Comparison of ENCODE assay signal across 8 cellular contexts in the genomic region with DNA sequence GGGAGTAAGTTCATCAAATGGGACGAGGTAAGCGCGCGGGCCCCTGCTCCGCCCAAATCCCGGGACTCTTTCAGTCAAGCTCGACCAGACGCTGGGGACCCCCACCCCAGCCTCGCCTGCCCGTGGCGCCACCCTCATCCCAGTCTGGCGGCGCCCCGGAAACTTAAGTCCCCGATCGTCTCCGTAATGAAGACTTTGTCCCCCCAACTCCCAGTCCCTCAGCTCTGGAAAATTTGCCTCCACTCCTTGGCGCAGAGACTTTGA. TPM values are rescaled to one million over a fixed set of nuclear protein-coding genes. Genes with fewer than 3 reads are reported as not detected.
A peak's percentile ranks its signal among the peaks of the same experiment; 100 is the strongest.
DNase-seq lines count a peak whose midpoint lies in the region; ATAC-seq and TF ChIP-seq lines count a peak whose summit lies in the region.

No MANE protein-coding gene starts in this region.

- no peak for DNase-seq in activated T-cell treated with anti-CD3 and anti-CD28 coated beads, Interleukin-2, amount 50 U/mL, for 4 hours
- no peak for DNase-seq in activated T-cell treated with anti-CD3 and anti-CD28 coated beads, Interleukin-2, amount 50 U/mL, for 48 hours
- DNase-seq in activated naive CD8-positive, alpha-beta T cell treated with anti-CD3 and anti-CD28 coated beads, Interleukin-2, amount 50 U/mL, for 24 hours: no peak
- peak in 1 of 3 donors; percentile 44 for DNase-seq in right lobe of liver
- no peak for DNase-seq in tibial nerve (ENCODE audit: low spot score in 2 of 2)
- no peak for DNase-seq in AML-193 (lab: John Stamatoyannopoulos, UW)

- H3K9me3 ChIP-seq in right lobe of liver (no peaks in the 10 kb centered on the region), tibial nerve (no peaks in the 10 kb centered on the region)

- H3K4me3 ChIP-seq in right lobe of liver (peak overlapping the region; percentile 72 to 87 (median 85)), tibial nerve (peak overlapping the region; percentile 57 to 96 (median 70))

- H3K27ac ChIP-seq in right lobe of liver: peak overlapping the region; percentile 44 to 69 (median 63)
- H3K27ac ChIP-seq in tibial nerve: peak overlapping the region; percentile 60 to 89 (median 74)

- no peak for TF ChIP-seq CTCF in right lobe of liver (IDR thresholded peaks at IDR 0.05)
- TF ChIP-seq CTCF in tibial nerve (IDR thresholded peaks at IDR 0.05): no peak

- intact Hi-C loops in right lobe of liver (cut with DNase I): no loop called here

- H3K36me3 Mint-ChIP-seq in activated T-cell treated with anti-CD3 and anti-CD28 coated beads, Interleukin-2, amount 50 U/mL, for 4 hours (ENCODE audit: insufficient read depth): peaks cover 2% of the 10 kb centered on the region
- H3K36me3 Mint-ChIP-seq in activated naive CD8-positive, alpha-beta T cell treated with anti-CD3 and anti-CD28 coated beads, Interleukin-2, amount 50 U/mL, for 24 hours (ENCODE audit: low read depth): no peaks in the 10 kb centered on the region

- H3K4me1 Mint-ChIP-seq in activated T-cell treated with anti-CD3 and anti-CD28 coated beads, Interleukin-2, amount 50 U/mL, for 4 hours (ENCODE audit: low read depth): peaks cover 15% of the 10 kb centered on the region
- peaks cover 22% of the 10 kb centered on the region for H3K4me1 Mint-ChIP-seq in activated naive CD8-positive, alpha-beta T cell treated with anti-CD3 and anti-CD28 coated beads, Interleukin-2, amount 50 U/mL, for 24 hours

- no peaks in the 10 kb centered on the region for H3K27me3 Mint-ChIP-seq in activated T-cell treated with anti-CD3 and anti-CD28 coated beads, Interleukin-2, amount 50 U/mL, for 4 hours (ENCODE audit: low read depth)
- no peaks in the 10 kb centered on the region for H3K27me3 Mint-ChIP-seq in activated naive CD8-positive, alpha-beta T cell treated with anti-CD3 and anti-CD28 coated beads, Interleukin-2, amount 50 U/mL, for 24 hours

- no peak for ATAC-seq in activated T-cell treated with anti-CD3 and anti-CD28 coated beads, Interleukin-2, amount 50 U/mL, for 4 hours
- ATAC-seq in activated naive CD8-positive, alpha-beta T cell treated with anti-CD3 and anti-CD28 coated beads, Interleukin-2, amount 50 U/mL, for 24 hours: no peak
- no peak for ATAC-seq in right lobe of liver
- no peak for ATAC-seq in GM21529 (IDR thresholded peaks at IDR 0.05; ENCODE audit: unreplicated experiment)
- no peak for ATAC-seq in GM21786 (IDR thresholded peaks at IDR 0.05; ENCODE audit: unreplicated experiment)

- TF ChIP-seq POLR2A in right lobe of liver (IDR thresholded peaks at IDR 0.05): no peak
- no peak for TF ChIP-seq POLR2A in tibial nerve (IDR thresholded peaks at IDR 0.05)

- TF ChIP-seq EP300 in tibial nerve (IDR thresholded peaks at IDR 0.05): no peak

- H3K4me3 Mint-ChIP-seq in activated T-cell treated with anti-CD3 and anti-CD28 coated beads, Interleukin-2, amount 50 U/mL, for 4 hours: peak overlapping the region; percentile 83
- peak overlapping the region; percentile 84 for H3K4me3 Mint-ChIP-seq in activated naive CD8-positive, alpha-beta T cell treated with anti-CD3 and anti-CD28 coated beads, Interleukin-2, amount 50 U/mL, for 24 hours

- H3K27me3 ChIP-seq in right lobe of liver (no peaks in the 10 kb centered on the region), tibial nerve (no peaks in the 10 kb centered on the region)

- H3K9me3 Mint-ChIP-seq in activated T-cell treated with anti-CD3 and anti-CD28 coated beads, Interleukin-2, amount 50 U/mL, for 4 hours: no peaks in the 10 kb centered on the region
- no peaks in the 10 kb centered on the region for H3K9me3 Mint-ChIP-seq in activated naive CD8-positive, alpha-beta T cell treated with anti-CD3 and anti-CD28 coated beads, Interleukin-2, amount 50 U/mL, for 24 hours

- H3K36me3 ChIP-seq in right lobe of liver (peaks cover 0 to 5% (median 0%) of the 10 kb centered on the region in 4 donors), tibial nerve (peaks cover 0 to 23% (median 0%) of the 10 kb centered on the region in 3 donors)

- no peak overlapping the region for H3K27ac Mint-ChIP-seq in activated naive CD8-positive, alpha-beta T cell treated with anti-CD3 and anti-CD28 coated beads, Interleukin-2, amount 50 U/mL, for 24 hours

- H3K4me1 ChIP-seq in right lobe of liver (peaks cover 0 to 25% (median 12%) of the 10 kb centered on the region in 4 donors), tibial nerve (peaks cover 0 to 64% (median 26%) of the 10 kb centered on the region in 4 donors)

- WGBS in right lobe of liver (ENCODE audit: insufficient coverage, low coverage, low lambda C conversion rate, missing lambda C conversion rate): 0% methylated on average over 1 of the region's 18 CpGs
- WGBS in tibial nerve, 2 donors: 0% methylated on average over 17 to 18 of the region's 18 CpGs

RNA-seq across cellular contexts. Expression of a gene that starts 0.3 kb away (rescaled TPM):
- total RNA-seq in activated T-cell treated with anti-CD3 and anti-CD28 coated beads, Interleukin-2, amount 50 U/mL, for 4 hours: 1 to 10 TPM; 6.2 to 8.2 (median 6.4) TPM
- total RNA-seq in right lobe of liver (1 to 10 TPM; 5.4 to 8.0 (median 6.7) TPM), tibial nerve (10 to 100 TPM; 18.0 to 44.4 (median 27.1) TPM)

RNA-seq across cellular contexts. Expression of a gene that starts 4.9 kb away (rescaled TPM):
- 100 to 1,000 TPM; 417 to 505 (median 438) TPM for total RNA-seq in activated T-cell treated with anti-CD3 and anti-CD28 coated beads, Interleukin-2, amount 50 U/mL, for 4 hours
- total RNA-seq in right lobe of liver (10 to 100 TPM; 34.1 to 90.3 (median 49.7) TPM), tibial nerve (100 to 1,000 TPM in 1 of 4 donors, 10 to 100 TPM in 3; 79.7 to 187 (median 91.4) TPM)

RNA-seq across cellular contexts. Expression of a gene that starts 10.8 kb away (rescaled TPM):
- 10 to 100 TPM; 43.3 to 48.9 (median 44.4) TPM for total RNA-seq in activated T-cell treated with anti-CD3 and anti-CD28 coated beads, Interleukin-2, amount 50 U/mL, for 4 hours
- total RNA-seq in right lobe of liver (100 to 1,000 TPM in 1 of 6 experiments, 10 to 100 TPM in 5; 49.4 to 108 (median 66.7) TPM), tibial nerve (100 to 1,000 TPM in 1 of 4 donors, 10 to 100 TPM in 3; 38.2 to 101 (median 57.8) TPM)

RNA-seq across cellular contexts. Expression of a gene that starts 17.3 kb away (rescaled TPM):
- total RNA-seq in activated T-cell treated with anti-CD3 and anti-CD28 coated beads, Interleukin-2, amount 50 U/mL, for 4 hours: 10 to 100 TPM; 41.5 to 75.6 (median 53.2) TPM
- total RNA-seq in right lobe of liver (10 to 100 TPM in 5 of 6 experiments, 1 to 10 TPM in 1; 7.5 to 33.2 (median 16.6) TPM), tibial nerve (100 to 1,000 TPM in 2 of 4 donors, 10 to 100 TPM in 2; 84.3 to 129 (median 109) TPM)

RNA-seq across cellular contexts. Expression of a gene that starts 21.3 kb away (rescaled TPM):
- 10 to 100 TPM; 15.0 to 16.6 (median 16.1) TPM for total RNA-seq in activated T-cell treated with anti-CD3 and anti-CD28 coated beads, Interleukin-2, amount 50 U/mL, for 4 hours
- total RNA-seq in right lobe of liver (10 to 100 TPM; 14.6 to 27.6 (median 21.4) TPM), tibial nerve (10 to 100 TPM; 20.1 to 42.0 (median 25.8) TPM)
